2 cellular contexts compared by ENCODE assay signal in genomic region chr1:154413177-154413576, GRCh38.
TF ChIP-seq lines count a peak whose summit lies in the region.

No MANE protein-coding gene starts in this region.

TF ChIP-seq in liver, 16 proteins besides CTCF, POLR2A, EP300 and RAD21 (continued from another document):
- TF ChIP-seq ZBTB33 (IDR thresholded peaks at IDR 0.05) (no peak), ATF3 (IDR thresholded peaks at IDR 0.05) (no peak), JUND (IDR thresholded peaks at IDR 0.05) (no peak), SP1 (IDR thresholded peaks at IDR 0.05) (no peak), MAX (IDR thresholded peaks at IDR 0.05) (no peak), FOXA2 (IDR thresholded peaks at IDR 0.05) (no peak), REST (IDR thresholded peaks at IDR 0.05) (no peak), EGR1 (IDR thresholded peaks at IDR 0.05; ENCODE audit: low read depth in 2 of 2) (no peak), FOXA1 (IDR thresholded peaks at IDR 0.05) (no peak), TAF1 (conservative IDR thresholded peaks at IDR 0.05) (no peak)

TF ChIP-seq in HepG2, 621 proteins besides CTCF, POLR2A, EP300 and RAD21 (continued from another document):
- TF ChIP-seq ZBTB2 (CRISPR knock-in tag; IDR thresholded peaks at IDR 0.05; ENCODE audit: low read depth): no peak
